Comparison of ENCODE assay signal across 12 cellular contexts in the genomic region with DNA sequence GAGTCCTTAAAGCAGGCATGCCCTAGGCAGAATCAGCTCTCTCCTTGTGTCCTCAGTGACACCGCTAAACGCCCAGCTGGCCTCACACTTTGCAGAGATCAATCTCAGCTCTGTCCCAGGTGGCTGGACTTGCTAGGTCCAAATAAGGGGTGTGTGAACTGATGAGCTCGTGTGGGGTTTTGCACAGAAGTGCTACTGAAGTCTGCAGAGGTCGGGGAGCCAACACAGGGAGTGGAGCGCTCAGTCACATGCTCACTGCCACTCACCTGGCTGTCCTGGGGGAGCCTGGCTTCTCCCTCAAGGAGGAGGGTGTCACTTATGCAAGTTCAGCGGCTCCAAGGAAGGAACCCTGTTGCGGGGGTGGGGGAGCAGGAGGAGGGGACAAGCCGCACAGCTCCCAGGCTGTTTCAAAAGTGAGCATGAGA. TPM values are rescaled to one million over a fixed set of nuclear protein-coding genes. Genes with fewer than 3 reads are reported as not detected.
DNase-seq lines count a peak whose midpoint lies in the region; ATAC-seq and TF ChIP-seq lines count a peak whose summit lies in the region.
"Had no signal": no experiment of that assay in that cellular context is flagged by ENCODE, and none has a peak within 500 bp of the region (broad histone marks: within the 10 kb centered on the region; RNA-seq: fewer than 3 reads in every experiment).

No MANE protein-coding gene starts in this region.

- H3K18ac ChIP-seq in mesendoderm (ENCODE audit: low read length): no peak overlapping the region

- no peak overlapping the region for H2BK15ac ChIP-seq in mesendoderm (replicated peaks; ENCODE audit: low read depth)

- H3K79me2 ChIP-seq in mesendoderm (ENCODE audit: control insufficient read depth, insufficient read depth, low read length): no peaks in the 10 kb centered on the region

- H3K4me1 Mint-ChIP-seq in HFFc6 (ENCODE audit: low read depth) (peaks cover 47% of the 10 kb centered on the region), brain (peaks cover 87% of the 10 kb centered on the region)
- H3K4me1 Mint-ChIP-seq in activated T-cell treated with anti-CD3 and anti-CD28 coated beads, Interleukin-2, amount 50 U/mL, for 24 hours (ENCODE audit: low read depth): peaks cover 11% of the 10 kb centered on the region

- peaks cover 5% of the 10 kb centered on the region for H3K4me1 ChIP-seq in mesendoderm (ENCODE audit: control insufficient read depth, low read depth, low read length)

- H3K4me3 ChIP-seq in mesendoderm (ENCODE audit: low read length): no peak overlapping the region

- H3K4me3 Mint-ChIP-seq in HFFc6 (peak overlapping the region; percentile 70; the same call in 1 of the 2 replicates), brain (peak overlapping the region; percentile 15 to 83 (median 44))
- no peak overlapping the region for H3K4me3 Mint-ChIP-seq in activated T-cell treated with anti-CD3 and anti-CD28 coated beads, Interleukin-2, amount 50 U/mL, for 24 hours

- no peaks in the 10 kb centered on the region for H3K36me3 Mint-ChIP-seq in HFFc6 (ENCODE audit: low read depth)
- no peaks in the 10 kb centered on the region for H3K36me3 Mint-ChIP-seq in brain
- H3K36me3 Mint-ChIP-seq in activated T-cell treated with anti-CD3 and anti-CD28 coated beads, Interleukin-2, amount 50 U/mL, for 24 hours (ENCODE audit: low read depth): no peaks in the 10 kb centered on the region

- TF ChIP-seq CTCF in HFFc6 (IDR thresholded peaks at IDR 0.05): no peak
- no peak for TF ChIP-seq CTCF in brain (conservative IDR thresholded peaks at IDR 0.05)

- peak overlapping the region; percentile 5 for H3K9ac ChIP-seq in mesendoderm (ENCODE audit: low read length)

- H3K4me2 ChIP-seq in mesendoderm (ENCODE audit: low read length): no peak overlapping the region

- ATAC-seq in GM21360 (IDR thresholded peaks at IDR 0.05; ENCODE audit: unreplicated experiment) (no peak), HG03378 (IDR thresholded peaks at IDR 0.05; ENCODE audit: unreplicated experiment) (no peak)

- H3K79me1 ChIP-seq in mesendoderm (ENCODE audit: low read length): no peaks in the 10 kb centered on the region

- peaks cover 22% of the 10 kb centered on the region for H3K27me3 Mint-ChIP-seq in HFFc6 (ENCODE audit: insufficient read depth)
- H3K27me3 Mint-ChIP-seq in brain: peaks cover 7% of the 10 kb centered on the region
- peaks cover 47% of the 10 kb centered on the region for H3K27me3 Mint-ChIP-seq in activated T-cell treated with anti-CD3 and anti-CD28 coated beads, Interleukin-2, amount 50 U/mL, for 24 hours

- H3K4ac ChIP-seq in mesendoderm (ENCODE audit: low read depth, low read length): no peak overlapping the region

- no peak overlapping the region for H4K5ac ChIP-seq in mesendoderm (ENCODE audit: low read length)

- no peaks in the 10 kb centered on the region for H3K9me3 Mint-ChIP-seq in HFFc6
- H3K9me3 Mint-ChIP-seq in brain: peaks cover 0 to 4% (median 0%) of the 10 kb centered on the region in 5 experiments
- H3K9me3 Mint-ChIP-seq in activated T-cell treated with anti-CD3 and anti-CD28 coated beads, Interleukin-2, amount 50 U/mL, for 24 hours: no peaks in the 10 kb centered on the region

- H2AK5ac ChIP-seq in mesendoderm (ENCODE audit: low read length): no peak overlapping the region

- peak overlapping the region; percentile 89 for H3K23ac ChIP-seq in mesendoderm (ENCODE audit: low read length)

- in situ Hi-C loops in KBM-7 (cut with MboI; ENCODE audit: low pct_unique_long_range_greater_than_20kb, low sequenced_read_pairs): loop anchor here (25.0 kb wide), 1 partner anchor 357 kb away; no protein-coding TSS in a partner anchor

- H2BK120ac ChIP-seq in mesendoderm (ENCODE audit: low read depth, low read length): no peak overlapping the region

- no peaks in the 10 kb centered on the region for H3K36me3 ChIP-seq in mesendoderm (ENCODE audit: control insufficient read depth, insufficient read depth, low read length)
- H3K36me3 ChIP-seq: Peyer's patch had no signal

- H4K8ac ChIP-seq in mesendoderm (ENCODE audit: low read depth, low read length): no peak overlapping the region

- peak overlapping the region; percentile 74 for H3K56ac ChIP-seq in mesendoderm (ENCODE audit: low read length)

- H3K27ac Mint-ChIP-seq in HFFc6: no peak overlapping the region
- peak overlapping the region in 4 of 5 experiments; percentile 63 to 90 (median 71) for H3K27ac Mint-ChIP-seq in brain
- H3K27ac Mint-ChIP-seq in activated T-cell treated with anti-CD3 and anti-CD28 coated beads, Interleukin-2, amount 50 U/mL, for 24 hours: no peak overlapping the region

- no CpG with 5 or more reads among the region's 8 CpGs for WGBS in mesendoderm (ENCODE audit: extremely low coverage, insufficient coverage, low lambda C conversion rate)

- DNase-seq in HFFc6 (no peak), mesendoderm (peak; percentile 29), substantia nigra (lab: John Stamatoyannopoulos, UW) (peak in 9 of 49 donors; percentile 10 to 51 (median 26)), KBM-7 (no peak)
- DNase-seq in activated T-cell treated with anti-CD3 and anti-CD28 coated beads, Interleukin-2, amount 50 U/mL, for 24 hours: no peak
- DNase-seq: DMS153, NCI-H187, Peyer's patch, T1000 had no signal

- no peak overlapping the region for H2BK5ac ChIP-seq in mesendoderm (ENCODE audit: low read length)

- H3K27ac ChIP-seq in mesendoderm (ENCODE audit: low read depth, low read length) (no peak overlapping the region), substantia nigra (ENCODE audit: low read depth, low read length, poor library complexity, severe bottlenecking) (peak overlapping the region; percentile 54)

- H3K27me3 ChIP-seq in mesendoderm (ENCODE audit: insufficient read depth, low read length, poor library complexity): no peaks in the 10 kb centered on the region
- H3K27me3 ChIP-seq: Peyer's patch had no signal

RNA-seq across cellular contexts. Expression of a gene that starts 2.0 kb away (rescaled TPM):
- total RNA-seq in HFFc6 (2021; fragmentation: NEBNext Ultra II Directional; extraction: Animal tissue kit (Norgen Biotek cat#: 25700)): 10 to 100 TPM in 5 of 6 experiments, 1 to 10 TPM in 1; 4.7 to 25.8 (median 19.1) TPM
- polyA plus RNA-seq in brain (ENCODE audit: insufficient read depth, low read depth, low replicate concordance): 61.1 TPM
- 0.95 TPM for polyA plus RNA-seq in mesendoderm (2013, experiment 1 of 2)
- 1.1 TPM for polyA plus RNA-seq in mesendoderm (2013, experiment 2 of 2)

RNA-seq across cellular contexts. Expression of a gene that starts 53.6 kb away (rescaled TPM):
- 10 to 100 TPM; 57.8 to 75.6 (median 67.2) TPM for total RNA-seq in HFFc6 (2021; fragmentation: NEBNext Ultra II Directional; extraction: Animal tissue kit (Norgen Biotek cat#: 25700))
- 67.3 TPM for polyA plus RNA-seq in brain (ENCODE audit: insufficient read depth, low read depth, low replicate concordance)
- 47.9 TPM for polyA plus RNA-seq in mesendoderm (2013, experiment 1 of 2)
- 48.4 TPM for polyA plus RNA-seq in mesendoderm (2013, experiment 2 of 2)

Comparison
In these comparisons a context has a peak if more than half of its experiments do, and no peak if none do; other contexts are left out.
1. H3K27ac Mint-ChIP-seq: peak in brain (4 of 5); none in HFFc6 (single experiment) and activated T-cell treated with anti-CD3 and anti-CD28 coated beads, Interleukin-2, amount 50 U/mL, for 24 hours (single experiment).